Comparison of ENCODE assay signal across 8 cellular contexts in genomic region chrX:119852410-119853353, GRCh38. TPM values are rescaled to one million over a fixed set of nuclear protein-coding genes. Genes with fewer than 3 reads are reported as not detected.
A peak's percentile ranks its signal among the peaks of the same experiment; 100 is the strongest.
DNase-seq lines count a peak whose midpoint lies in the region; ATAC-seq and TF ChIP-seq lines count a peak whose summit lies in the region.

Gene UPF3B (minus strand): TSS chrX:119852963. CDS start chrX:119852928, 35 bp downstream.

- H3K27me3 Mint-ChIP-seq in activated B cell treated with CpG ODN at 0.5 μM for 24 hours (no peaks in the 10 kb centered on the region), immature natural killer cell (ENCODE audit: low read depth in 3 of 3) (peaks cover 1 to 22% (median 2%) of the 10 kb centered on the region in 3 donors)

- no peaks in the 10 kb centered on the region for H3K9me3 ChIP-seq in AG04450 (ENCODE audit: control insufficient read depth, insufficient read depth, low read length)

- H3K27ac Mint-ChIP-seq in activated B cell treated with CpG ODN at 0.5 μM for 24 hours (peak within 1 kb of the TSS; percentile 96), immature natural killer cell (peak within 1 kb of the TSS; percentile 91 to 99 (median 98))

- peak within 1 kb of the TSS; percentile 72 for H3K4me3 ChIP-seq in AG04450 (ENCODE audit: low read depth, low read length)

- DNase-seq in AG04450 (ENCODE audit: low read depth, low spot score): peak; percentile 96
- DNase-seq in NCI-H226: peak; percentile 95
- DNase-seq in activated B cell treated with CpG ODN at 0.5 μM for 24 hours: peak; percentile 76
- peak; percentile 16 to 97 (median 89) for DNase-seq in caudate nucleus (lab: John Stamatoyannopoulos, UW)
- peak; percentile 92 to 94 (median 93) for DNase-seq in immature natural killer cell
- DNase-seq in smooth muscle cell of the brain vasculature (ENCODE audit: low read depth, low spot score): peak; percentile 92

- TF ChIP-seq CTCF in AG04450 (IDR thresholded peaks at IDR 0.05; ENCODE audit: low read depth, low read length) (no peak), activated B cell treated with CpG ODN at 0.5 μM for 24 hours (IDR thresholded peaks at IDR 0.05) (no peak)

- H3K9me3 Mint-ChIP-seq in activated B cell treated with CpG ODN at 0.5 μM for 24 hours (no peaks in the 10 kb centered on the region), immature natural killer cell (no peaks in the 10 kb centered on the region)

- H3K27ac ChIP-seq in AG04450 (ENCODE audit: low read depth, low read length) (peak within 1 kb of the TSS; percentile 77), caudate nucleus (ENCODE audit: low read depth, low read length) (peak within 1 kb of the TSS; percentile 68)

- intact Hi-C loops in activated B cell treated with CpG ODN at 0.5 μM for 24 hours (cut with micrococcal nuclease): loop anchor here (1.0 kb wide), 2 partner anchors 19 to 60 kb away; partner anchors contain the start of genes NDUFA1 and RNF113A

- CTCF ChIA-PET in AG04450 (lab: Charles Lee) (interaction anchor here (0.6 to 1.0 kb wide), 4 partner anchors 12 to 243 kb away, joined by 3 to 5 read pairs (median 4); partner anchors contain the start of gene RPL39), activated B cell treated with CpG ODN at 0.5 μM for 24 hours (lab: Charles Lee) (interaction anchor here (1.0 kb wide), 1 partner anchor 61 kb away, joined by 3 read pairs; the partner anchor contains the start of gene RPL39)

- POLR2A ChIA-PET in AG04450 (lab: Yijun Ruan, JAX): interaction anchor here (0.5 to 1.9 kb wide), 6 partner anchors 17 to 278 kb away, joined by 3 to 28 read pairs (median 6); partner anchors contain the start of genes NDUFA1, RNF113A, RPL39 and UBE2A
- POLR2A ChIA-PET in activated B cell treated with CpG ODN at 0.5 μM for 24 hours (lab: Charles Lee): interaction anchor here (0.5 to 2.2 kb wide), 10 partner anchors 15 to 385 kb away, joined by 3 to 33 read pairs (median 4); partner anchors contain the start of genes NDUFA1, NKRF, RNF113A and RPL39

- H3K36me3 Mint-ChIP-seq in activated B cell treated with CpG ODN at 0.5 μM for 24 hours (ENCODE audit: low read depth): peaks cover 25% of the 10 kb centered on the region
- peaks cover 0 to 3% (median 0%) of the 10 kb centered on the region in 3 donors for H3K36me3 Mint-ChIP-seq in immature natural killer cell

- ATAC-seq in GM18909 (IDR thresholded peaks at IDR 0.05; ENCODE audit: poor library complexity, unreplicated experiment) (peak; percentile 97), HG03175 (IDR thresholded peaks at IDR 0.05; ENCODE audit: unreplicated experiment) (peak; percentile 98), activated B cell treated with CpG ODN at 0.5 μM for 24 hours (ENCODE audit: low read depth) (peak; percentile 96)

- peak within 1 kb of the TSS; percentile 97 for H3K4me3 Mint-ChIP-seq in activated B cell treated with CpG ODN at 0.5 μM for 24 hours
- peak within 1 kb of the TSS; percentile 98 to 99 (median 99) for H3K4me3 Mint-ChIP-seq in immature natural killer cell

- H3K27me3 ChIP-seq in AG04450 (ENCODE audit: control insufficient read depth, insufficient read depth, low read length): no peaks in the 10 kb centered on the region

- H3K4me1 Mint-ChIP-seq in activated B cell treated with CpG ODN at 0.5 μM for 24 hours (peaks cover 12% of the 10 kb centered on the region), immature natural killer cell (peaks cover 13 to 31% of the 10 kb centered on the region in 2 donors)

RNA-seq across cellular contexts. Expression of gene UPF3B, which starts in this region (rescaled TPM):
- polyA plus RNA-seq in AG04450 (2011; rRNA removed) (7.5 and 12.4 TPM in 2 replicates), immature natural killer cell (10 to 100 TPM in 1 of 3 donors, 1 to 10 TPM in 2; 2.2 to 13.9 (median 5.9) TPM)
- 1.9 and 2.0 TPM in 2 replicates for polyA minus RNA-seq in AG04450 (2011; rRNA and poly(A)+ RNA removed)
- 14.0 and 15.9 TPM in 2 replicates for total RNA-seq in activated B cell treated with CpG ODN at 0.5 μM for 24 hours

Comparison
In these comparisons a context has a peak if more than half of its experiments do, and no peak if none do; other contexts are left out.
1. Peak in every context shown above with its lines: DNase-seq, ATAC-seq, H3K4me3 ChIP-seq and H3K27ac ChIP-seq.